ENCODE assay signal across 30 cellular contexts in the genomic region with DNA sequence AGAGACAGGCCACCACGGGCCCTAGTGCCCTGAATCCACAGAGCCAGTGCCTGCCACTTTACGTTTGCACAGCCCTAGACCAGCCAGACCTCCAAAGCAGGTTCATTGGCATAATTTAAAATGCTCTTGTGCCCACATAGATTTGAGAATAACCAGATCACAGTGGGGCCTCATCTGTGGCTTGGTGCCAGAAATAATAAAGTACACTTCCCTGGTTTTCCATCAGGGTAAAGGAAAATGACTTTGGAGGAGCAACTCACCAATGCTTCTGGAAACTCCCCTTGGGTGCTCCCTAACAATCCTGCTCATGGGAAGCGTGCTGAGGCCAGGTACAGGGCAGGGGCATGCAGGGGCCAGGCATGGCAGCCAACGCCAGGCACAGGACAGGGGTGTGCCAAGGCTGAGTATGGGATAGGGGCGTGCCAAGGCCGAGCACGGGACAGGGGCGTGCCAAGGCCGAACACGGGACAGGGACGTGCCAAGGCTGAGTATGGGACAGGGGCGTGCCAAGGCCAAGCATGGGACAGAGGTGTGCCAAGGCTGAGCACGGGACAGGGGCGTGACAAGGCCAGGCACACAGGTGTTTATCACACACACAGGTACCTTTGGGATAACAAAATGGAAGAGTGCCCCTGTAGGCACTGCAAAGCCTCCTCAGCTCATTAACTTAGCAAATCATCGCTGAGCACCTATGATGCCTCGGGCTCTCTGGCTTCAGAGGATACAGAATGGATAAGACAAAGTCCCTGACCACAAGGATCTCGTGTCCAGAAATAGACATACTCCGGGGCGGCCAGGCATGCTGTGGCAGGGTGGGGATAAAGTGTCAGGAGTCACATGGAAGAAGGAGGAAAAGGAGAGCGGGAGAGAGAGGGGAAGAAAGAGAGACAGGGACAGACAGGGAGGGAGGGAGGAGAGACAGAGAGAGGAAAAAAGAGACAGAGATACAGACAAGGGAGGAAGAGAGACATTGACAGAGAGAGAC.
DNase-seq lines count a peak whose midpoint lies in the region; ATAC-seq and TF ChIP-seq lines count a peak whose summit lies in the region.
"Had no signal": no experiment of that assay in that cellular context is flagged by ENCODE, and none has a peak within 500 bp of the region (broad histone marks: within the 10 kb centered on the region; RNA-seq: fewer than 3 reads in every experiment).

No MANE protein-coding gene starts in this region.

- 74% methylated on average over 20 of the region's 20 CpGs for WGBS in right cardiac atrium
- WGBS in heart left ventricle, 4 donors = 59 to 67% (median 66%) methylated on average over 20 of the region's 20 CpGs
- WGBS in transverse colon (ENCODE audit: low coverage in 1 of 2), 2 donors = 59 to 90% methylated on average over 5 to 20 of the region's 20 CpGs

- TF ChIP-seq EP300 in transverse colon (IDR thresholded peaks at IDR 0.05; ENCODE audit: low read depth) = peak; percentile 21

- no peaks in the 10 kb centered on the region for H3K4me1 ChIP-seq in right cardiac atrium (ENCODE audit: control insufficient read depth, insufficient read depth, low read length)
- H3K4me1 ChIP-seq in heart left ventricle = peaks cover 0 to 20% (median 0%) of the 10 kb centered on the region in 12 donors
- peaks cover 0 to 4% (median 2%) of the 10 kb centered on the region in 4 donors for H3K4me1 ChIP-seq in transverse colon
- H3K4me1 ChIP-seq: gastrocnemius medialis, vagina had no signal

- H3K36me3 ChIP-seq in heart left ventricle = no peaks in the 10 kb centered on the region
- no peaks in the 10 kb centered on the region for H3K36me3 ChIP-seq in transverse colon
- H3K36me3 ChIP-seq: gastrocnemius medialis, MG63, thoracic aorta, vagina had no signal

- no peak for TF ChIP-seq POLR2A in heart left ventricle (IDR thresholded peaks at IDR 0.05)
- TF ChIP-seq POLR2A in transverse colon (IDR thresholded peaks at IDR 0.05) = no peak

- H3K4me3 ChIP-seq in right cardiac atrium (ENCODE audit: low read length) = no peak overlapping the region
- no peak overlapping the region for H3K4me3 ChIP-seq in heart left ventricle
- no peak overlapping the region for H3K4me3 ChIP-seq in transverse colon
- H3K4me3 ChIP-seq: dorsolateral prefrontal cortex, gastrocnemius medialis, MG63, thoracic aorta, vagina had no signal

- H3K27ac ChIP-seq in right cardiac atrium (ENCODE audit: low read length) = no peak overlapping the region
- H3K27ac ChIP-seq in heart left ventricle = peak overlapping the region in 8 of 12 donors; percentile 16 to 80 (median 58)
- H3K27ac ChIP-seq in transverse colon = peak overlapping the region in 1 of 4 donors; percentile 21
- H3K27ac ChIP-seq in substantia nigra (ENCODE audit: low read depth, low read length, poor library complexity, severe bottlenecking) = no peak overlapping the region
- H3K27ac ChIP-seq: dorsolateral prefrontal cortex, gastrocnemius medialis, KMS-11, thoracic aorta, vagina had no signal

- TF ChIP-seq CTCF in heart left ventricle (IDR thresholded peaks at IDR 0.05) = no peak
- no peak for TF ChIP-seq CTCF in transverse colon (IDR thresholded peaks at IDR 0.05)
- no peak for TF ChIP-seq CTCF in GM20000 (IDR thresholded peaks at IDR 0.05; ENCODE audit: extremely low read depth, missing control alignments)

- no peak for DNase-seq in Right ventricle myocardium inferior (ENCODE audit: missing footprints)
- DNase-seq in right cardiac atrium = no peak
- DNase-seq in heart left ventricle = no peak
- peak; percentile 50 for DNase-seq in myocyte (ENCODE audit: low read depth)
- DNase-seq in transverse colon = peak; percentile 64
- DNase-seq in effector CD8-positive, alpha-beta T cell (lab: John Stamatoyannopoulos, UW) = no peak
- DNase-seq in GM20000 (ENCODE audit: low spot score) = no peak
- no peak for DNase-seq in substantia nigra (lab: John Stamatoyannopoulos, UW)
- DNase-seq: activated CD4-positive, alpha-beta T cell treated with anti-CD3 and anti-CD28 coated beads, Interleukin-2, amount 10 ng/mL, durations not matched to agents 7 days and 5 days; activated naive CD4-positive, alpha-beta T cell; activated T-cell treated with anti-CD3 and anti-CD28 coated beads, Interleukin-2, amount 50 U/mL, for 24 hours; cerebellar nuclear complex; DMS79; dorsolateral prefrontal cortex; H9; mesenchymal stem cell; MG63; naive B cell; NCI-H1105; NCI-H187 treated with DMSO at 0.1 percent for 48 hours; NK-92 treated with Interleukin-12 subunit alpha and Interleukin-12 subunit beta, amount 100 ng/mL, for 24 hours; occipital lobe; PC-3; stimulated activated naive CD4-positive, alpha-beta T cell treated with Interleukin-2 at 50 U/mL for 16 hours; T-helper 9 cell had no signal

- in situ Hi-C loops in transverse colon (cut with MboI; ENCODE audit: low pct_ligation_motif_present in 1 of 4, low pct_unique_long_range_greater_than_20kb in 1 of 4, low sequenced_read_pairs in 3 of 4) = no loop called here

- H3K9me3 ChIP-seq in right cardiac atrium (ENCODE audit: control insufficient read depth, low read length) (no peaks in the 10 kb centered on the region), heart left ventricle (no peaks in the 10 kb centered on the region), transverse colon (no peaks in the 10 kb centered on the region)
- H3K9me3 ChIP-seq: gastrocnemius medialis, MG63, thoracic aorta, vagina had no signal

- ATAC-seq in Right ventricle myocardium inferior (peak; percentile 57), right cardiac atrium (no peak), heart left ventricle (peak in 3 of 4 donors; percentile 19 to 44 (median 35))
- ATAC-seq: PC-3, WTC11 had no signal

- H3K27me3 ChIP-seq in right cardiac atrium (ENCODE audit: control insufficient read depth, insufficient read depth) (no peaks in the 10 kb centered on the region), heart left ventricle (peaks cover 0 to 6% (median 0%) of the 10 kb centered on the region in 9 donors), transverse colon (no peaks in the 10 kb centered on the region)
- H3K27me3 ChIP-seq: MG63, vagina had no signal

- intact Hi-C loops in Right ventricle myocardium inferior (cut with DNase I) (no loop called here), right cardiac atrium (cut with DNase I) (no loop called here), heart left ventricle (cut with DNase I) (no loop called here), transverse colon (cut with DNase I; ENCODE audit: low total_unique reads) (no loop called here)

Comparison
In these comparisons a context has a peak if more than half of its experiments do, and no peak if none do; other contexts are left out.
1. ATAC-seq: peak in Right ventricle myocardium inferior (single experiment) and heart left ventricle (3 of 4); none in right cardiac atrium (0 of 2).
2. H3K27ac ChIP-seq: peak in heart left ventricle (8 of 12); none in right cardiac atrium (single experiment) and substantia nigra (single experiment).
3. DNase-seq: peak in myocyte (single experiment) and transverse colon (single experiment); none in Right ventricle myocardium inferior (single experiment), right cardiac atrium (0 of 3), heart left ventricle (0 of 5), effector CD8-positive, alpha-beta T cell (single experiment), GM20000 (single experiment) and substantia nigra (0 of 49).